ENCODE assay signal across 8 cellular contexts in the genomic region with DNA sequence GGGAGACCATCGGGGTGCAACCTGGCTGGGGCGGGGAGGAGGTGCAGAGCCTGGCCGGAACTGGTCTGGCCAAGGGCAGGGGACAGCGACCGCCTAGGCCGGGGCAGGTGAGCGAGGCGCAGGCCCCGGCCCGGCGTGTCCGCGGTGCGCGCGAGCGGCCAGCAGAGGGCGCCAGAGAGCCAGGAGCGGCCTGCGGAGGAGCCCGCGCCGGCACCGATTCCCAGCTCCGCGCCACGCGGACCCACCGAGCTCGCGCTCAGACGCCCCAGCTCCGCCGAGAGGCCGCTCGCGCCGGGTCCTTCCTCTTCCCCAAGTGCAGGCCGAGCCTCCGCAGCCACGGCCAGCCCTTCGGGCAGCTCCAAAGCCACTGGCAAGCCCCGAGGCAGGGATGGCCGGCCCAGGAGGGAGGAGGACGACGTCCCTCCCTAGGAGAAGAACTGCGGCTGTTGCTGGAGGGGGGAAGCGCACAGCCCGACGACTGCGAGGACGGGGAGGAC.
DNase-seq lines count a peak whose midpoint lies in the region; TF ChIP-seq lines count a peak whose summit lies in the region.
"Not testable (repeated sequence)": the region's sequence is repeated elsewhere in the genome, so short reads cannot be mapped to it uniquely, and the experiment has no call there.

No MANE protein-coding gene starts in this region.

- not testable (repeated sequence) for H3K27me3 ChIP-seq in SK-N-SH (ENCODE audit: insufficient read depth); prostate gland (replicated peaks; ENCODE audit: insufficient read depth)
- peaks cover 0 to 18% (median 0%) of the 10 kb centered on the region in 45 donors for H3K27me3 ChIP-seq in dorsolateral prefrontal cortex

- H3K9ac ChIP-seq in SK-N-SH: not testable (repeated sequence)

- CTCF ChIA-PET in Calu3 (lab: Charles Lee): interaction anchor here (0.9 kb wide), 1 partner anchor 102 kb away, joined by 4 read pairs; no protein-coding TSS in a partner anchor
- CTCF ChIA-PET in SK-N-SH (lab: Yijun Ruan, JAX): interaction anchor here (0.6 to 1.6 kb wide), 13 partner anchors 9 to 380 kb away, joined by 3 to 7 read pairs (median 4); no protein-coding TSS in a partner anchor

- WGBS in SK-N-SH (ENCODE audit: low lambda C conversion rate): 1% methylated on average over 10 of the region's 52 CpGs
- 3% methylated on average over 39 of the region's 52 CpGs for WGBS in prostate gland

- H4K20me1 ChIP-seq in SK-N-SH (ENCODE audit: insufficient read depth): not testable (repeated sequence)

- peak; percentile 51 for DNase-seq in Calu3
- peak; percentile 14 for DNase-seq in HuH-7.5 (ENCODE audit: low spot score)
- DNase-seq in SK-N-SH: peak; percentile 85
- peak; percentile 22 for DNase-seq in activated T-helper 1 cell treated with Interleukin-2 at 50 U/mL for 16 hours (ENCODE audit: low read depth)
- peak in 7 of 10 donors; percentile 16 to 83 (median 49) for DNase-seq in dorsolateral prefrontal cortex
- peak; percentile 75 for DNase-seq in iPS-NIHi7 (ENCODE audit: extremely low spot score)
- DNase-seq in prostate gland (ENCODE audit: low spot score): peak; percentile 31
- DNase-seq in substantia nigra (lab: John Stamatoyannopoulos, UW): peak in 34 of 49 donors; percentile 2 to 63 (median 20)

- intact Hi-C loops in Calu3 (cut with micrococcal nuclease; ENCODE audit: unreplicated experiment): not testable (repeated sequence)
- intact Hi-C loops in dorsolateral prefrontal cortex (cut with DNase I) (loop anchor here (5.0 to 10.0 kb wide), 2 partner anchors 94 to 122 kb away; no protein-coding TSS in a partner anchor), prostate gland (cut with DNase I) (loop anchor here (5.0 kb wide), 1 partner anchor 122 kb away; no protein-coding TSS in a partner anchor)

- not testable (repeated sequence) for H3K9me3 Mint-ChIP-seq in Calu3 (ENCODE audit: low read depth, unreplicated experiment)

- TF ChIP-seq CTCF in Calu3 (IDR thresholded peaks at IDR 0.05; ENCODE audit: unreplicated experiment) (peak; percentile 45), SK-N-SH (IDR thresholded peaks at IDR 0.05) (peak; percentile 63), dorsolateral prefrontal cortex (IDR thresholded peaks at IDR 0.05 in 54 of 56, conservative IDR thresholded peaks at IDR 0.05 in 2 of 56; ENCODE audit: low read depth in 1 of 56, partially characterized antibody in 56 of 56) (peak; percentile 29 to 96 (median 78)), prostate gland (IDR thresholded peaks at IDR 0.05) (peak; percentile 90 to 92 (median 91))

- not testable (repeated sequence) for TF ChIP-seq EP300 in SK-N-SH (IDR thresholded peaks at IDR 0.05; ENCODE audit: borderline replicate concordance in 1 of 2, low read depth in 1 of 2, low read length in 1 of 2)

- H3F3A ChIP-seq in SK-N-SH (replicated peaks; ENCODE audit: insufficient read depth): not testable (repeated sequence)

- H3K27ac ChIP-seq in SK-N-SH (ENCODE audit: low read depth in 2 of 2, low read length in 1 of 2); dorsolateral prefrontal cortex; prostate gland; substantia nigra (ENCODE audit: low read depth, low read length, poor library complexity, severe bottlenecking): not testable (repeated sequence)

- H3K4me2 ChIP-seq in SK-N-SH: peak overlapping the region; percentile 68; the same call in 1 of the 2 replicates

- not testable (repeated sequence) for H3K36me3 Mint-ChIP-seq in Calu3 (ENCODE audit: insufficient read depth, unreplicated experiment)

- H3K27ac Mint-ChIP-seq in Calu3 (ENCODE audit: unreplicated experiment): not testable (repeated sequence)

- not testable (repeated sequence) for H3K79me2 ChIP-seq in SK-N-SH (ENCODE audit: insufficient read depth)

- not testable (repeated sequence) for H3K4me1 ChIP-seq in SK-N-SH (ENCODE audit: control insufficient read depth in 1 of 2, insufficient read depth in 2 of 2, low read depth in 1 of 2, low read length in 1 of 2); prostate gland (replicated peaks)

- not testable (repeated sequence) for H3K4me1 Mint-ChIP-seq in Calu3 (ENCODE audit: low read depth, unreplicated experiment)

- not testable (repeated sequence) for H2AFZ ChIP-seq in SK-N-SH (ENCODE audit: low read depth)

- not testable (repeated sequence) for H3K27me3 Mint-ChIP-seq in Calu3 (ENCODE audit: unreplicated experiment)

- H3K36me3 ChIP-seq in SK-N-SH (replicated peaks in 1 of 2; ENCODE audit: control insufficient read depth in 1 of 2, insufficient read depth in 2 of 2, low read length in 1 of 2); prostate gland: not testable (repeated sequence)

- BruUV-seq in Calu3 (replicated peaks; lab: Mats Ljungman, UMichigan): not testable (repeated sequence)

- not testable (repeated sequence) for H3K9me3 ChIP-seq in SK-N-SH, prostate gland

- H3K4me3 Mint-ChIP-seq in Calu3 (ENCODE audit: low read depth, unreplicated experiment): not testable (repeated sequence)

- POLR2A ChIA-PET in SK-N-SH (lab: Yijun Ruan, JAX): not testable (repeated sequence)

- not testable (repeated sequence) for TF ChIP-seq POLR2A in prostate gland (IDR thresholded peaks at IDR 0.05)

- TF ChIP-seq RAD21 in SK-N-SH (IDR thresholded peaks at IDR 0.05; ENCODE audit: low read length): peak; percentile 52

- H3K4me3 ChIP-seq in SK-N-SH (ENCODE audit: low read depth in 2 of 2, low read length in 1 of 2): not testable (repeated sequence)
- H3K4me3 ChIP-seq in dorsolateral prefrontal cortex (peak overlapping the region; percentile 20 to 69 (median 44)), prostate gland (peak overlapping the region; percentile 15 to 31)

- not testable (repeated sequence) for H3K9me2 ChIP-seq in SK-N-SH

TF ChIP-seq in SK-N-SH, 30 proteins besides CTCF, POLR2A, EP300 and RAD21:
- peak; percentile 65 for TF ChIP-seq SMC3 (IDR thresholded peaks at IDR 0.05; ENCODE audit: low read depth, low read length)

Comparison
In these comparisons a context has a peak if more than half of its experiments do, and no peak if none do; other contexts are left out.
1. DNase-seq: peak in every context shown above with its lines; median percentile 85 in SK-N-SH; 75 in iPS-NIHi7; 51 in Calu3; 49 in dorsolateral prefrontal cortex; 31 in prostate gland; 22 in activated T-helper 1 cell treated with Interleukin-2 at 50 U/mL for 16 hours; 20 in substantia nigra; 14 in HuH-7.5.